In the genomic region with DNA sequence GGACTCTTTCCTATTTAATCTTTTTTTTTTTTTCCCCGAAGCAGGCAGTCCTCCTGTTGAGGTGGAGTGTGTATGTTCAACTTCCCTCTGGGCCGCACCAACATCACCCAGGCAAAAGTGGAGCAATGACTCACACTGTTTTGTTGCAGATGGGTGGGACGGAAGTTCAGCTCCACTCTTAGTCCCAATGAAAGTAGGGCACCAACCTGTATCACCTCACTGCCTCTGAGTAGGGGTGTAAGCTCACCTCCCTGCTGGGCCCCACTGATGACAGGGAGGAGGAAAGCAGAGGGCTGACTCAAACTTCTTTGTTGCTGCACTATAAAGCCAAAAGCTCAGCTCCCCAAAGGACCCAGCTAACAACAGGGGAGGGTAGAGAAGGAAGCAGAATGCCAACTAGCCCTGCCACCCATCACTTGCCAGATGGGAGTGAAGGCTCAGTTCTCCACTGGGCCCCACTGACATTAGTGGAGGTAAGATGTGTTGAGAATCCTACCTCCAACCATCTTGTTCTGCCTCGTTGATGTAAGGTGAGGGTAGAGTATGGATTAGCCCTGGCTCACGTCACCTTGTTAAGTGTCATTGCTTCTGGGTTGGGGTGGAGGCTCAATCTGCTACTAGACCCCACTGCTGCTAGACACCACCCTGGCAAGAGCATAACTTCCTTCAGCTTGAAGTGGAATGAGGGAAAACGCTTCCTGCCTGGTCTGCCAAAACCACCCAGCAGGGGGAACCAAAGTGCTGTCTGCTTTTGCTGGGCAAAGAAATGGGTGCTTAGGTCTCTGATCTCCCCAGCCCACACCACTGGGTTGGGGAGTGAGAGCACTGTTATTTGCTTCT, we compare ENCODE assay signal across 8 cellular contexts. TPM values are rescaled to one million over a fixed set of nuclear protein-coding genes. Genes with fewer than 3 reads are reported as not detected.
A peak's percentile ranks its signal among the peaks of the same experiment; 100 is the strongest.
DNase-seq lines count a peak whose midpoint lies in the region; ATAC-seq and TF ChIP-seq lines count a peak whose summit lies in the region.

No MANE protein-coding gene starts in this region.

- H3K36me3 ChIP-seq in SJSA1, result no peaks in the 10 kb centered on the region; the same call in 1 of the 2 replicates

- no peaks in the 10 kb centered on the region for H3K27me3 ChIP-seq in SJSA1 (replicated peaks)

- TF ChIP-seq CTCF in GM12872 (IDR thresholded peaks at IDR 0.05; ENCODE audit: insufficient read depth, low read depth, low read length), result peak; percentile 78

- no peak overlapping the region for H3K27ac ChIP-seq in SJSA1

- H3K4me1 ChIP-seq in SJSA1 (replicated peaks), result peaks cover 6% of the 10 kb centered on the region

- peak; percentile 20 to 37 for DNase-seq in SJSA1 (ENCODE audit: low read depth in 1 of 2, low spot score in 2 of 2)
- DNase-seq in activated naive CD4-positive, alpha-beta T cell (lab: John Stamatoyannopoulos, UW), result peak; percentile 9 to 59 (median 48)
- peak; percentile 37 for DNase-seq in left cardiac atrium
- peak; percentile 41 to 74 (median 45) for DNase-seq in stimulated activated CD4-positive, alpha-beta T cell treated with anti-CD3 and anti-CD28 coated beads, Interleukin-12 subunit alpha, Interleukin-12 subunit beta, amount 100 ng/mL, for 48 hours (ENCODE audit: low read depth in 2 of 3, low spot score in 1 of 3)
- no peak for DNase-seq in inferior parietal cortex (ENCODE audit: extremely low spot score)
- DNase-seq in HuH-7 (ENCODE audit: low spot score), result no peak

- no peak overlapping the region for H3K4me3 ChIP-seq in SJSA1

- intact Hi-C loops in left cardiac atrium (cut with DNase I), result loop anchor here (5.0 to 10.0 kb wide), 2 partner anchors 190 to 192 kb away; no protein-coding TSS in a partner anchor

- peak; percentile 88 for ATAC-seq in HG02571 (IDR thresholded peaks at IDR 0.05; ENCODE audit: unreplicated experiment)
- peak; percentile 55 to 57 for ATAC-seq in left cardiac atrium

- no peaks in the 10 kb centered on the region for H3K9me3 ChIP-seq in SJSA1 (replicated peaks)

RNA-seq across cellular contexts. Expression of a gene that starts 14.1 kb away (rescaled TPM):
- total RNA-seq in SJSA1 (2014; rRNA removed; shearing (Covaris generic)), result 43.8 and 44.0 TPM in 2 replicates
- 10 to 100 TPM; 31.0 to 36.3 TPM for total RNA-seq in left cardiac atrium

Comparison
In these comparisons a context has a peak if more than half of its experiments do, and no peak if none do; other contexts are left out.
1. DNase-seq: peak in SJSA1 (2 of 2), activated naive CD4-positive, alpha-beta T cell (4 of 4), left cardiac atrium (single experiment) and stimulated activated CD4-positive, alpha-beta T cell treated with anti-CD3 and anti-CD28 coated beads, Interleukin-12 subunit alpha, Interleukin-12 subunit beta, amount 100 ng/mL, for 48 hours (3 of 3); none in inferior parietal cortex (single experiment) and HuH-7 (single experiment).